Comparison of ENCODE assay signal across 25 cellular contexts in genomic region chrX:630922-631496, GRCh38. TPM values are rescaled to one million over a fixed set of nuclear protein-coding genes. Genes with fewer than 3 reads are reported as not detected.
DNase-seq lines count a peak whose midpoint lies in the region; ATAC-seq and TF ChIP-seq lines count a peak whose summit lies in the region.
"Had no signal": no experiment of that assay in that cellular context is flagged by ENCODE, and none has a peak within 500 bp of the region (broad histone marks: within the 10 kb centered on the region; RNA-seq: fewer than 3 reads in every experiment).

No MANE protein-coding gene starts in this region.

- H3K9me3 Mint-ChIP-seq in activated CD4-positive, alpha-beta memory T cell treated with anti-CD3 and anti-CD28 coated beads, Interleukin-2, amount 10 ng/mL, durations not matched to agents 7 days and 5 days = peaks cover 5% of the 10 kb centered on the region
- no peaks in the 10 kb centered on the region for H3K9me3 Mint-ChIP-seq in activated CD4-positive, alpha-beta memory T cell treated with anti-CD3 and anti-CD28 coated beads for 36 hours
- no peaks in the 10 kb centered on the region for H3K9me3 Mint-ChIP-seq in WTC11

- peak overlapping the region; percentile 6; the same call in 1 of the 2 replicates for H3K4me3 ChIP-seq in iPS-20b (ENCODE audit: low read length)
- peak overlapping the region; percentile 25 for H3K4me3 ChIP-seq in skeletal muscle cell (ENCODE audit: low read depth, low read length)
- H3K4me3 ChIP-seq: BLaER1, cardiac muscle cell, uterus had no signal

- no peak overlapping the region for H3K27ac Mint-ChIP-seq in activated CD4-positive, alpha-beta memory T cell treated with anti-CD3 and anti-CD28 coated beads, Interleukin-2, amount 10 ng/mL, durations not matched to agents 7 days and 5 days
- no peak overlapping the region for H3K27ac Mint-ChIP-seq in activated CD4-positive, alpha-beta memory T cell treated with anti-CD3 and anti-CD28 coated beads for 36 hours
- H3K27ac Mint-ChIP-seq in WTC11 = no peak overlapping the region
- H3K27ac Mint-ChIP-seq: activated T-helper 2 cell treated with anti-CD3 and anti-CD28 coated beads, Interferon-gamma antibody, Interleukin-2, Interleukin-4, amounts not matched to agents 10 μg/mL and 5 μg/mL and 100 μg/mL, durations not matched to agents 14 hours and 24 hours and 36 hours; natural killer cell had no signal

- no peak overlapping the region for H3K4me3 Mint-ChIP-seq in activated CD4-positive, alpha-beta memory T cell treated with anti-CD3 and anti-CD28 coated beads, Interleukin-2, amount 10 ng/mL, durations not matched to agents 7 days and 5 days
- H3K4me3 Mint-ChIP-seq in activated CD4-positive, alpha-beta memory T cell treated with anti-CD3 and anti-CD28 coated beads for 36 hours = no peak overlapping the region
- H3K4me3 Mint-ChIP-seq in WTC11 = peak overlapping the region; percentile 70
- H3K4me3 Mint-ChIP-seq: natural killer cell had no signal

- no peaks in the 10 kb centered on the region for H3K36me3 Mint-ChIP-seq in activated CD4-positive, alpha-beta memory T cell treated with anti-CD3 and anti-CD28 coated beads, Interleukin-2, amount 10 ng/mL, durations not matched to agents 7 days and 5 days (ENCODE audit: low read depth)
- H3K36me3 Mint-ChIP-seq in activated CD4-positive, alpha-beta memory T cell treated with anti-CD3 and anti-CD28 coated beads for 36 hours = no peaks in the 10 kb centered on the region
- peaks cover 13% of the 10 kb centered on the region for H3K36me3 Mint-ChIP-seq in WTC11
- H3K36me3 Mint-ChIP-seq: natural killer cell had no signal

- no peaks in the 10 kb centered on the region for H3K4me1 Mint-ChIP-seq in activated CD4-positive, alpha-beta memory T cell treated with anti-CD3 and anti-CD28 coated beads, Interleukin-2, amount 10 ng/mL, durations not matched to agents 7 days and 5 days
- peaks cover 3% of the 10 kb centered on the region for H3K4me1 Mint-ChIP-seq in activated CD4-positive, alpha-beta memory T cell treated with anti-CD3 and anti-CD28 coated beads for 36 hours (ENCODE audit: low read depth)
- peaks cover 68% of the 10 kb centered on the region for H3K4me1 Mint-ChIP-seq in WTC11
- H3K4me1 Mint-ChIP-seq: natural killer cell had no signal

- DNase-seq in activated CD4-positive, alpha-beta memory T cell treated with anti-CD3 and anti-CD28 coated beads, Interleukin-2, amount 10 ng/mL, durations not matched to agents 7 days and 5 days = peak; percentile 15
- no peak for DNase-seq in activated CD4-positive, alpha-beta memory T cell treated with anti-CD3 and anti-CD28 coated beads for 36 hours
- DNase-seq in WTC11 (ENCODE audit: low spot score) (peak; percentile 52), skeletal muscle cell (ENCODE audit: low read depth) (no peak), midbrain (lab: John Stamatoyannopoulos, UW) (no peak)
- DNase-seq in stimulated activated CD4-positive, alpha-beta T cell treated with anti-CD3 and anti-CD28 coated beads, Interleukin-12 subunit alpha, Interleukin-12 subunit beta, amount 100 ng/mL, for 4 hours = no peak
- DNase-seq: activated CD4-positive, CD25-positive, alpha-beta regulatory T cell treated with anti-CD3 and anti-CD28 coated beads, Interleukin-2, amount 50 U/mL, for 72 hours; dermis blood vessel endothelial cell; foreskin melanocyte; hippocampal formation; natural killer cell; NCI-H1436; NCI-H510A treated with DMSO at 0.1 percent for 48 hours; T1000; uterus had no signal

- TF ChIP-seq CTCF in WTC11 (IDR thresholded peaks at IDR 0.05) = no peak

- intact Hi-C loops in activated CD4-positive, alpha-beta memory T cell treated with anti-CD3 and anti-CD28 coated beads for 36 hours (cut with micrococcal nuclease) = no loop called here

- H3K9me3 ChIP-seq in iPS-20b (ENCODE audit: insufficient read depth, low read depth, low read length) = peaks cover 14% of the 10 kb centered on the region; the same call in 1 of the 2 replicates
- H3K9me3 ChIP-seq: uterus had no signal

- ATAC-seq in WTC11 (0 out of 2 replicates have a peak, but pooled peaks have one; percentile 2), GM21825 (IDR thresholded peaks at IDR 0.05; ENCODE audit: unreplicated experiment) (no peak)
- ATAC-seq: HepG2, natural killer cell had no signal

- H3K27me3 ChIP-seq in iPS-20b (ENCODE audit: insufficient read depth, low read length) = peaks cover 100% of the 10 kb centered on the region

- POLR2A ChIA-PET in activated CD4-positive, alpha-beta memory T cell treated with anti-CD3 and anti-CD28 coated beads, Interleukin-2, amount 10 ng/mL, durations not matched to agents 7 days and 5 days (lab: Charles Lee) = no interaction called here
- POLR2A ChIA-PET in activated CD4-positive, alpha-beta memory T cell treated with anti-CD3 and anti-CD28 coated beads for 36 hours (lab: Charles Lee) = no interaction called here
- POLR2A ChIA-PET in WTC11 (lab: Charles Lee) = no interaction called here

- no peaks in the 10 kb centered on the region for H3K36me3 ChIP-seq in iPS-20b (ENCODE audit: insufficient read depth, low read depth, low read length)
- H3K36me3 ChIP-seq: BLaER1, cardiac muscle cell, uterus had no signal

- H3K27me3 Mint-ChIP-seq in activated CD4-positive, alpha-beta memory T cell treated with anti-CD3 and anti-CD28 coated beads, Interleukin-2, amount 10 ng/mL, durations not matched to agents 7 days and 5 days = peaks cover 51% of the 10 kb centered on the region
- H3K27me3 Mint-ChIP-seq in activated CD4-positive, alpha-beta memory T cell treated with anti-CD3 and anti-CD28 coated beads for 36 hours = peaks cover 58% of the 10 kb centered on the region
- peaks cover 99% of the 10 kb centered on the region for H3K27me3 Mint-ChIP-seq in WTC11 (ENCODE audit: low read depth)

- CTCF ChIA-PET in activated CD4-positive, alpha-beta memory T cell treated with anti-CD3 and anti-CD28 coated beads, Interleukin-2, amount 10 ng/mL, durations not matched to agents 7 days and 5 days (lab: Charles Lee) = no interaction called here
- CTCF ChIA-PET in activated CD4-positive, alpha-beta memory T cell treated with anti-CD3 and anti-CD28 coated beads for 36 hours (lab: Charles Lee) = no interaction called here
- CTCF ChIA-PET in WTC11 (lab: Charles Lee) = no interaction called here

- H3K9ac ChIP-seq in iPS-20b (ENCODE audit: low read depth, low read length) = no peak overlapping the region
- H3K9ac ChIP-seq: BLaER1 had no signal

- no peaks in the 10 kb centered on the region for H3K4me1 ChIP-seq in iPS-20b (ENCODE audit: insufficient read depth, low read length)
- H3K4me1 ChIP-seq: uterus had no signal

- no peak overlapping the region for H3K27ac ChIP-seq in iPS-20b (ENCODE audit: low read length)
- H3K27ac ChIP-seq: BLaER1, cardiac muscle cell, uterus had no signal

TF ChIP-seq in WTC11, 78 proteins besides CTCF, POLR2A, EP300 and RAD21:
- TF ChIP-seq, protein P1, sequence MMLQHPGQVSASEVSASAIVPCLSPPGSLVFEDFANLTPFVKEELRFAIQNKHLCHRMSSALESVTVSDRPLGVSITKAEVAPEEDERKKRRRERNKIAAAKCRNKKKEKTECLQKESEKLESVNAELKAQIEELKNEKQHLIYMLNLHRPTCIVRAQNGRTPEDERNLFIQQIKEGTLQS (CRISPR knock-in tag; conservative IDR thresholded peaks at IDR 0.05) = no peak
- TF ChIP-seq CREM (CRISPR knock-in tag; IDR thresholded peaks at IDR 0.05) (no peak), TCF7 (CRISPR knock-in tag; IDR thresholded peaks at IDR 0.05; ENCODE audit: low read depth) (no peak), ZNF423 (CRISPR knock-in tag; IDR thresholded peaks at IDR 0.05) (0 out of 2 replicates have a peak, but pooled peaks have one; percentile 20), TP53 (CRISPR knock-in tag; IDR thresholded peaks at IDR 0.05) (no peak)

RNA-seq across cellular contexts. Expression of gene SHOX, which starts 0.4 kb away (rescaled TPM):
- not detected for total RNA-seq in activated CD4-positive, alpha-beta memory T cell treated with anti-CD3 and anti-CD28 coated beads, Interleukin-2, amount 10 ng/mL, durations not matched to agents 7 days and 5 days
- total RNA-seq in activated CD4-positive, alpha-beta memory T cell treated with anti-CD3 and anti-CD28 coated beads for 36 hours = not detected
- 0.09 to 0.14 TPM in 2 of 3 replicates, not detected in the other for total RNA-seq in WTC11 (2021)
- total RNA-seq: A172; activated T-helper 2 cell treated with anti-CD3 and anti-CD28 coated beads, Interferon-gamma antibody, Interleukin-2, Interleukin-4, amounts not matched to agents 10 μg/mL and 5 μg/mL and 100 μg/mL, durations not matched to agents 14 hours and 24 hours and 36 hours; cardiac muscle cell; dermis blood vessel endothelial cell; epithelial cell of proximal tubule; HepG2; M059J; natural killer cell; RPMI7951; uterus had no signal

Comparison
In these comparisons a context has a peak if more than half of its experiments do, and no peak if none do; other contexts are left out.
1. DNase-seq: peak in activated CD4-positive, alpha-beta memory T cell treated with anti-CD3 and anti-CD28 coated beads, Interleukin-2, amount 10 ng/mL, durations not matched to agents 7 days and 5 days (single experiment) and WTC11 (single experiment); none in activated CD4-positive, alpha-beta memory T cell treated with anti-CD3 and anti-CD28 coated beads for 36 hours (single experiment), skeletal muscle cell (single experiment), midbrain (single experiment) and stimulated activated CD4-positive, alpha-beta T cell treated with anti-CD3 and anti-CD28 coated beads, Interleukin-12 subunit alpha, Interleukin-12 subunit beta, amount 100 ng/mL, for 4 hours (single experiment).